In genomic region chr12:47251919-47252318, GRCh38 we compare ENCODE assay signal across 29 cellular contexts.
"Had no signal": no experiment of that assay in that cellular context is flagged by ENCODE, and none has a peak within 500 bp of the region (broad histone marks: within the 10 kb centered on the region; RNA-seq: fewer than 3 reads in every experiment).

No MANE protein-coding gene starts in this region.

- H3K27ac ChIP-seq: brain microvascular endothelial cell, esophagus muscularis mucosa, foreskin keratinocyte, gastrocnemius medialis, heart left ventricle had no signal

- H3K4me1 ChIP-seq: esophagus muscularis mucosa, gastrocnemius medialis, heart left ventricle had no signal

- H3K4me3 ChIP-seq: esophagus muscularis mucosa, gastrocnemius medialis, heart left ventricle had no signal

- H3K27me3 Mint-ChIP-seq: activated CD4-positive, alpha-beta T cell treated with anti-CD3 and anti-CD28 coated beads for 36 hours; activated CD8-positive, alpha-beta T cell treated with anti-CD3 and anti-CD28 coated beads for 36 hours; activated naive CD8-positive, alpha-beta T cell treated with anti-CD3 and anti-CD28 coated beads, Interleukin-2, amount 10 ng/mL, durations not matched to agents 7 days and 5 days; central memory CD8-positive, alpha-beta T cell; effector memory CD8-positive, alpha-beta T cell had no signal

- H3K36me3 ChIP-seq: brain microvascular endothelial cell, esophagus muscularis mucosa, gastrocnemius medialis, heart left ventricle had no signal

- FAIRE-seq: astrocyte, bronchial epithelial cell had no signal

- DNase-seq: activated CD4-positive, alpha-beta T cell treated with anti-CD3 and anti-CD28 coated beads for 36 hours; activated CD4-positive, alpha-beta T cell treated with anti-CD3 and anti-CD28 coated beads, Interleukin-2, amount 50 U/mL, for 1 hour; activated CD4-positive, alpha-beta T cell treated with anti-CD3 and anti-CD28 coated beads, Interleukin-2, amount 50 U/mL, for 48 hours; activated CD4-positive, CD25-positive, alpha-beta regulatory T cell; activated CD4-positive, CD25-positive, alpha-beta regulatory T cell treated with anti-CD3 and anti-CD28 coated beads, Interleukin-2, amount 50 U/mL, for 72 hours; activated CD8-positive, alpha-beta memory T cell treated with anti-CD3 and anti-CD28 coated beads for 24 hours; activated CD8-positive, alpha-beta T cell treated with anti-CD3 and anti-CD28 coated beads for 36 hours; activated effector memory CD4-positive, alpha-beta T cell treated with anti-CD3 and anti-CD28 coated beads, Interleukin-2, amount 50 U/mL, for 16 hours; activated naive CD4-positive, alpha-beta T cell treated with anti-CD3 and anti-CD28 coated beads for 36 hours; activated naive CD8-positive, alpha-beta T cell treated with anti-CD3 and anti-CD28 coated beads, Interleukin-2, amount 10 ng/mL, durations not matched to agents 7 days and 5 days; activated T-cell treated with anti-CD3 and anti-CD28 coated beads, Interleukin-2, amount 50 U/mL, for 4 hours; amniotic stem cell; anterior cingulate cortex; brain microvascular endothelial cell; cortex of kidney; dermis blood vessel endothelial cell; effector CD4-positive, alpha-beta T cell; effector memory CD8-positive, alpha-beta T cell; erythroblast; foreskin keratinocyte; gastrocnemius medialis; glutamatergic neuron; heart left ventricle; T-helper 2 cell had no signal

- H3K9me3 ChIP-seq: esophagus muscularis mucosa, gastrocnemius medialis had no signal

- H3K4me3 Mint-ChIP-seq: activated CD4-positive, alpha-beta T cell treated with anti-CD3 and anti-CD28 coated beads for 36 hours; activated CD8-positive, alpha-beta T cell treated with anti-CD3 and anti-CD28 coated beads for 36 hours; activated naive CD4-positive, alpha-beta T cell treated with anti-CD3 and anti-CD28 coated beads for 36 hours; activated naive CD8-positive, alpha-beta T cell treated with anti-CD3 and anti-CD28 coated beads, Interleukin-2, amount 10 ng/mL, durations not matched to agents 7 days and 5 days; activated T-cell treated with anti-CD3 and anti-CD28 coated beads, Interleukin-2, amount 50 U/mL, for 4 hours; central memory CD8-positive, alpha-beta T cell; effector memory CD8-positive, alpha-beta T cell had no signal

- H3K27me3 ChIP-seq: brain microvascular endothelial cell, esophagus muscularis mucosa, foreskin keratinocyte, gastrocnemius medialis, heart left ventricle had no signal

- ATAC-seq: activated CD4-positive, alpha-beta T cell treated with anti-CD3 and anti-CD28 coated beads for 36 hours; activated CD8-positive, alpha-beta T cell treated with anti-CD3 and anti-CD28 coated beads for 36 hours; activated T-cell treated with anti-CD3 and anti-CD28 coated beads, Interleukin-2, amount 50 U/mL, for 4 hours; effector memory CD8-positive, alpha-beta T cell; foreskin keratinocyte; gastrocnemius medialis; heart left ventricle had no signal

- H3K27ac Mint-ChIP-seq: activated CD4-positive, alpha-beta T cell treated with anti-CD3 and anti-CD28 coated beads for 36 hours; activated CD8-positive, alpha-beta T cell treated with anti-CD3 and anti-CD28 coated beads for 36 hours; activated naive CD4-positive, alpha-beta T cell treated with anti-CD3 and anti-CD28 coated beads for 36 hours; activated naive CD8-positive, alpha-beta T cell treated with anti-CD3 and anti-CD28 coated beads, Interleukin-2, amount 10 ng/mL, durations not matched to agents 7 days and 5 days; activated T-helper 2 cell treated with anti-CD3 and anti-CD28 coated beads, Interferon-gamma antibody, Interleukin-2, Interleukin-4, amounts not matched to agents 10 μg/mL and 5 μg/mL and 100 μg/mL, durations not matched to agents 14 hours and 24 hours and 36 hours; effector memory CD8-positive, alpha-beta T cell had no signal
